In the genomic region with DNA sequence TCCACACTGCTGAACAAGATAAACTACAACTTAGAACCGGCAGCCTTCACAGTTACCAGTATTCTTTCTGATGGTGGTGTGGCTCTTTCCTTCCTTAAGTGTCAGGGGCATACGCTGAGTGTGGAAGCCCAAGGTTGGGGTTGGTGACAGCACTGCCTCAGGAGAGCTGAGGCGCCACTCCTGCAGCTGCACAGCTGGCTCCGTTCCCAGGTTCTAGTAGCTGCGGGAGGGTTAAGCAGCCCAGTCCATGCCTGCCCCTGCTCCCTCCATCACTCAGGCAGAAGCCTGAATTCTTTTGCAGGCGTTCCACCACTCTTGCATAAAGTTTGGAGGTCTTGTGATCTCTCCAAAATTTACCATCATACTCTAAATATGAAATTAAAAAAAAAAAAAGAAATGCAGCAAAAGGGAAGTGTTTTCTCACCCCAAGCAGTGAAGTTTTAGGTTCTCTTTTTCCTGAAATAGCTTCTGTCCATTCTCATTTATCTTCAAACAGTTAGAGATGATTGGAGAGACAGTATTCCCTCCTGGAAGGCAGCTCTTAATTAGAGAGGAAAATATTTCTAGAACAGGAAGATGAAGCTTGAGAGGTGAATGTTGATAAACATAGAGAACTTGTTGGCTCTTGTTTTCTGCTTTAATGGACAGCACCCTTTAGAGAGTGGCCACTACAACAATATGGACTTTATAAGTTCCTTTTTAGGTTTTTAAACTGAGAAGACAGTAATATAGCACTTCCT, we compare ENCODE assay signal across 9 cellular contexts.
DNase-seq lines count a peak whose midpoint lies in the region; ATAC-seq and TF ChIP-seq lines count a peak whose summit lies in the region.
"Had no signal": no experiment of that assay in that cellular context is flagged by ENCODE, and none has a peak within 500 bp of the region (broad histone marks: within the 10 kb centered on the region; RNA-seq: fewer than 3 reads in every experiment).

No MANE protein-coding gene starts in this region.

- BruUV-seq in Calu3 (replicated peaks; lab: Mats Ljungman, UMichigan), result no TSS peak

- peak; percentile 65 for DNase-seq in Calu3
- DNase-seq in NCI-H774 (lab: John Stamatoyannopoulos, UW), result peak; percentile 74
- peak in 1 of 2 donors; percentile 23 for DNase-seq in breast epithelium (ENCODE audit: low spot score in 2 of 2)
- DNase-seq in kidney glomerular epithelial cell (lab: John Stamatoyannopoulos, UW), result peak; percentile 27
- DNase-seq in stimulated activated naive B cell treated with anti-CD40 and anti-IgM and Interleukin-4, amounts not matched to agents 10 μg/mL and 1 μg/mL and 100 μg/mL, for 72 hours, result no peak
- DNase-seq in mesenteric fat pad (ENCODE audit: low spot score), result no peak
- DNase-seq: naive thymus-derived CD8-positive, alpha-beta T cell had no signal

- CTCF ChIA-PET in Calu3 (lab: Charles Lee), result interaction anchor here (0.6 to 1.4 kb wide), 6 partner anchors 12 to 98 kb away, joined by 3 to 5 read pairs (median 4); no protein-coding TSS in a partner anchor

- H3K4me1 Mint-ChIP-seq in Calu3 (ENCODE audit: low read depth, unreplicated experiment), result peaks cover 51% of the 10 kb centered on the region
- peaks cover 14 to 46% of the 10 kb centered on the region in 2 donors for H3K4me1 Mint-ChIP-seq in stimulated activated naive B cell treated with anti-CD40 and anti-IgM and Interleukin-4, amounts not matched to agents 10 μg/mL and 1 μg/mL and 100 μg/mL, for 72 hours

- H3K27ac ChIP-seq in breast epithelium, result peak overlapping the region; percentile 74

- no peaks in the 10 kb centered on the region for H3K36me3 ChIP-seq in breast epithelium

- intact Hi-C loops in Calu3 (cut with micrococcal nuclease; ENCODE audit: unreplicated experiment) (loop anchor here (2.0 kb wide), 2 partner anchors 33 to 81 kb away; no protein-coding TSS in a partner anchor), breast epithelium (cut with DNase I; ENCODE audit: low total_unique reads) (no loop called here)

- TF ChIP-seq POLR2A in breast epithelium (IDR thresholded peaks at IDR 0.05), result no peak

- H3K4me3 Mint-ChIP-seq in Calu3 (ENCODE audit: low read depth, unreplicated experiment), result peak overlapping the region; percentile 71
- peak overlapping the region; percentile 78 to 81 for H3K4me3 Mint-ChIP-seq in stimulated activated naive B cell treated with anti-CD40 and anti-IgM and Interleukin-4, amounts not matched to agents 10 μg/mL and 1 μg/mL and 100 μg/mL, for 72 hours

- H3K4me3 ChIP-seq in breast epithelium, result peak overlapping the region; percentile 39 to 59 (median 42)

- peak overlapping the region; percentile 74 for H3K27ac Mint-ChIP-seq in Calu3 (ENCODE audit: unreplicated experiment)
- no peak overlapping the region for H3K27ac Mint-ChIP-seq in stimulated activated naive B cell treated with anti-CD40 and anti-IgM and Interleukin-4, amounts not matched to agents 10 μg/mL and 1 μg/mL and 100 μg/mL, for 72 hours

- H3K9me3 Mint-ChIP-seq in Calu3 (ENCODE audit: low read depth, unreplicated experiment), result no peaks in the 10 kb centered on the region
- no peaks in the 10 kb centered on the region for H3K9me3 Mint-ChIP-seq in stimulated activated naive B cell treated with anti-CD40 and anti-IgM and Interleukin-4, amounts not matched to agents 10 μg/mL and 1 μg/mL and 100 μg/mL, for 72 hours
- H3K9me3 Mint-ChIP-seq: naive thymus-derived CD8-positive, alpha-beta T cell had no signal

- TF ChIP-seq CTCF in Calu3 (IDR thresholded peaks at IDR 0.05; ENCODE audit: unreplicated experiment) (no peak), breast epithelium (IDR thresholded peaks at IDR 0.05) (no peak)

- H3K36me3 Mint-ChIP-seq in Calu3 (ENCODE audit: insufficient read depth, unreplicated experiment), result peaks cover 19% of the 10 kb centered on the region
- no peaks in the 10 kb centered on the region for H3K36me3 Mint-ChIP-seq in stimulated activated naive B cell treated with anti-CD40 and anti-IgM and Interleukin-4, amounts not matched to agents 10 μg/mL and 1 μg/mL and 100 μg/mL, for 72 hours
- H3K36me3 Mint-ChIP-seq: naive thymus-derived CD8-positive, alpha-beta T cell had no signal

- H3K27me3 ChIP-seq in breast epithelium, result no peaks in the 10 kb centered on the region

- H3K9me3 ChIP-seq in breast epithelium, result no peaks in the 10 kb centered on the region

- no peaks in the 10 kb centered on the region for H3K27me3 Mint-ChIP-seq in Calu3 (ENCODE audit: unreplicated experiment)
- H3K27me3 Mint-ChIP-seq in stimulated activated naive B cell treated with anti-CD40 and anti-IgM and Interleukin-4, amounts not matched to agents 10 μg/mL and 1 μg/mL and 100 μg/mL, for 72 hours, result no peaks in the 10 kb centered on the region

- ATAC-seq in HG03460 (IDR thresholded peaks at IDR 0.05; ENCODE audit: unreplicated experiment), result peak; percentile 60
- peak; percentile 72 to 81 for ATAC-seq in stimulated activated naive B cell treated with anti-CD40 and anti-IgM and Interleukin-4, amounts not matched to agents 10 μg/mL and 1 μg/mL and 100 μg/mL, for 72 hours (replicated peaks)
- ATAC-seq in GM18870 (IDR thresholded peaks at IDR 0.05; ENCODE audit: unreplicated experiment), result no peak

- H3K4me1 ChIP-seq in breast epithelium, result peaks cover 0 to 11% of the 10 kb centered on the region in 2 donors

Comparison
In these comparisons a context has a peak if more than half of its experiments do, and no peak if none do; other contexts are left out.
1. DNase-seq: peak in Calu3 (single experiment), NCI-H774 (single experiment) and kidney glomerular epithelial cell (single experiment); none in stimulated activated naive B cell treated with anti-CD40 and anti-IgM and Interleukin-4, amounts not matched to agents 10 μg/mL and 1 μg/mL and 100 μg/mL, for 72 hours (single experiment) and mesenteric fat pad (single experiment).